In the genomic region with DNA sequence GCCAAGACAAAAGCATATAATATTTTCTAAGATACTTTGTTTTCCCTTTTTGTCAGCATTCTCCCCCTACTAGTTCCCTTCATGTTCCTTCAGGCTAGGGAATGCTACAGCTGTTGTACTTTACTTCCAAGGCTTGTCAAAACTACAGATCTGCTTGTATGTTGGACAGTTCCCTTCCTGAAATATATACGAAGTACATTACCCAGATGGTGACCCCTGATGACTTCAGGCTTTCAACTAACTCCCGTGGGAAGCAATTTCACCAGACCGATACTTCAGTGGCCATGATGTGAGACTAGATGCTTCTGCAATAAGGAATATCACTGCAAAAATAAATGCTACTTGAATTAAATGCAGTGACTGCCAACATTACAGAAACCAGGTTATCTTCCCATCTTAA, we compare ENCODE assay signal across 21 cellular contexts.
"Had no signal": no experiment of that assay in that cellular context is flagged by ENCODE, and none has a peak within 500 bp of the region (broad histone marks: within the 10 kb centered on the region; RNA-seq: fewer than 3 reads in every experiment).

No MANE protein-coding gene starts in this region.

- H3K27me3 Mint-ChIP-seq: activated naive CD8-positive, alpha-beta T cell treated with anti-CD3 and anti-CD28 coated beads, Interleukin-2, amount 10 ng/mL, durations not matched to agents 7 days and 5 days had no signal

- H3K36me3 ChIP-seq: adrenal gland had no signal

- H3K27ac ChIP-seq: adrenal gland had no signal

- H3K27ac Mint-ChIP-seq: activated CD8-positive, alpha-beta T cell treated with anti-CD3 and anti-CD28 coated beads, Interleukin-2, amount 10 ng/mL, durations not matched to agents 7 days and 5 days; activated naive CD8-positive, alpha-beta T cell treated with anti-CD3 and anti-CD28 coated beads, Interleukin-2, amount 10 ng/mL, durations not matched to agents 7 days and 5 days had no signal

- H3K4me1 ChIP-seq: adrenal gland had no signal

- H3K9me3 Mint-ChIP-seq: activated naive CD8-positive, alpha-beta T cell treated with anti-CD3 and anti-CD28 coated beads, Interleukin-2, amount 10 ng/mL, durations not matched to agents 7 days and 5 days had no signal

- H3K4me3 Mint-ChIP-seq: activated CD8-positive, alpha-beta T cell treated with anti-CD3 and anti-CD28 coated beads, Interleukin-2, amount 10 ng/mL, durations not matched to agents 7 days and 5 days; activated naive CD8-positive, alpha-beta T cell treated with anti-CD3 and anti-CD28 coated beads, Interleukin-2, amount 10 ng/mL, durations not matched to agents 7 days and 5 days had no signal

- ATAC-seq: activated CD4-positive, CD25-positive, alpha-beta regulatory T cell treated with anti-CD3 and anti-CD28 coated beads, Interleukin-2, amount 50 U/mL, for 24 hours; activated CD8-positive, alpha-beta T cell treated with anti-CD3 and anti-CD28 coated beads, Interleukin-2, amount 10 ng/mL, durations not matched to agents 7 days and 5 days had no signal

- H3K27me3 ChIP-seq: adrenal gland had no signal

- H3K9me3 ChIP-seq: adrenal gland had no signal

- H3K36me3 Mint-ChIP-seq: activated naive CD8-positive, alpha-beta T cell treated with anti-CD3 and anti-CD28 coated beads, Interleukin-2, amount 10 ng/mL, durations not matched to agents 7 days and 5 days had no signal

- DNase-seq: activated CD4-positive, alpha-beta T cell treated with anti-CD3 and anti-CD28 coated beads for 48 hours; activated CD4-positive, alpha-beta T cell treated with anti-CD3 and anti-CD28 coated beads, Interleukin-2, amount 50 U/mL, for 4 hours; activated CD8-positive, alpha-beta memory T cell treated with anti-CD3 and anti-CD28 coated beads, Interleukin-2, amount 50 U/mL, for 48 hours; activated CD8-positive, alpha-beta T cell treated with anti-CD3 and anti-CD28 coated beads, Interleukin-2, amount 10 ng/mL, durations not matched to agents 7 days and 5 days; activated naive CD4-positive, alpha-beta T cell treated with anti-CD3 and anti-CD28 coated beads, Interleukin-2, amount 50 U/mL, for 16 hours; activated naive CD8-positive, alpha-beta T cell treated with anti-CD3 and anti-CD28 coated beads, Interleukin-2, amount 10 ng/mL, durations not matched to agents 7 days and 5 days; activated T-cell treated with anti-CD3 and anti-CD28 coated beads, Interleukin-2, amount 50 U/mL, for 1 hour; adrenal gland; anterior cingulate cortex; cerebellar nuclear complex; KG1; NCI-H1092; NCI-H1417; NCI-H2171; NCI-H2227 treated with DMSO at 0.1 percent for 48 hours; NCI-H446 treated with DMSO at 0.1 percent for 48 hours; NCI-H524 treated with DMSO at 0.1 percent for 48 hours; NCI-H774; SHP77; SW 1271 had no signal

- H3K4me3 ChIP-seq: adrenal gland had no signal

- H3K4me1 Mint-ChIP-seq: activated naive CD8-positive, alpha-beta T cell treated with anti-CD3 and anti-CD28 coated beads, Interleukin-2, amount 10 ng/mL, durations not matched to agents 7 days and 5 days had no signal
